8 cellular contexts compared by ENCODE assay signal in genomic region chr1:206658264-206658980, GRCh38. TPM values are rescaled to one million over a fixed set of nuclear protein-coding genes. Genes with fewer than 3 reads are reported as not detected.
DNase-seq lines count a peak whose midpoint lies in the region; TF ChIP-seq lines count a peak whose summit lies in the region.

No MANE protein-coding gene starts in this region.

- no peak overlapping the region for H2BK5ac ChIP-seq in neuronal stem cell (ENCODE audit: low read length)

- no peak overlapping the region for H3K23ac ChIP-seq in neuronal stem cell (ENCODE audit: low read depth, low read length, poor library complexity)

- no peak overlapping the region for H2AK5ac ChIP-seq in neuronal stem cell (ENCODE audit: low read depth, low read length)

- H3K27ac ChIP-seq in KMS-11 = no peak overlapping the region
- no peak overlapping the region for H3K27ac ChIP-seq in neuronal stem cell (replicated peaks; ENCODE audit: low read length)

- no peak overlapping the region for H2AFZ ChIP-seq in KMS-11 (ENCODE audit: low read depth)
- H2AFZ ChIP-seq in neuronal stem cell (ENCODE audit: low read length) = peak overlapping the region; percentile 37

- no peak overlapping the region for H3K4me3 ChIP-seq in KMS-11 (IDR thresholded peaks at IDR 0.05; ENCODE audit: insufficient read depth, low read depth, low read length)
- no peak overlapping the region for H3K4me3 ChIP-seq in epithelial cell of proximal tubule (ENCODE audit: low read depth, low read length)
- no peak overlapping the region for H3K4me3 ChIP-seq in neuronal stem cell (ENCODE audit: low read length in 2 of 2)

- H2BK15ac ChIP-seq in neuronal stem cell (ENCODE audit: low read length) = no peak overlapping the region

- no peaks in the 10 kb centered on the region for H3K36me3 ChIP-seq in KMS-11 (ENCODE audit: insufficient read depth)
- no peaks in the 10 kb centered on the region for H3K36me3 ChIP-seq in neuronal stem cell (replicated peaks in 1 of 2; ENCODE audit: control insufficient read depth in 2 of 2, insufficient read depth in 2 of 2, low read length in 2 of 2)

- peak overlapping the region; percentile 33 for H3K18ac ChIP-seq in neuronal stem cell (ENCODE audit: low read length)

- peaks cover 28% of the 10 kb centered on the region for H3K27me3 ChIP-seq in KMS-11 (ENCODE audit: insufficient read depth, low read depth)
- peaks cover 0 to 39% (median 0%) of the 10 kb centered on the region in 3 experiments for H3K27me3 ChIP-seq in neuronal stem cell (ENCODE audit: control insufficient read depth in 3 of 3, insufficient read depth in 3 of 3, low read depth in 1 of 3, low read length in 3 of 3)

- H3K4me1 ChIP-seq in KMS-11 (ENCODE audit: low read depth, poor library complexity, severe bottlenecking) (peaks cover 3% of the 10 kb centered on the region), neuronal stem cell (ENCODE audit: control insufficient read depth in 2 of 2, insufficient read depth in 1 of 2, low read depth in 1 of 2, low read length in 2 of 2) (peaks cover 12 to 15% of the 10 kb centered on the region in 2 donors)

- no peaks in the 10 kb centered on the region for H4K20me1 ChIP-seq in KMS-11 (ENCODE audit: insufficient read depth)

- no peak overlapping the region for H4K91ac ChIP-seq in neuronal stem cell (ENCODE audit: low read depth, low read length, poor library complexity)

- H3K9ac ChIP-seq in KMS-11 = no peak overlapping the region
- H3K9ac ChIP-seq in neuronal stem cell (ENCODE audit: low read depth, low read length, poor library complexity) = no peak overlapping the region

- no peak overlapping the region for H3K4ac ChIP-seq in neuronal stem cell (ENCODE audit: low read length)

- H2BK12ac ChIP-seq in neuronal stem cell (ENCODE audit: low read length) = peak overlapping the region; percentile 48

- H3K79me1 ChIP-seq in neuronal stem cell (ENCODE audit: low read depth, low read length) = no peaks in the 10 kb centered on the region

- peak; percentile 66 for DNase-seq in GM03348 (ENCODE audit: low spot score)
- DNase-seq in activated CD4-positive, alpha-beta T cell treated with anti-CD3 and anti-CD28 coated beads, Interleukin-2, amount 50 U/mL, for 1 hour = peak; percentile 52
- no peak for DNase-seq in epithelial cell of proximal tubule (ENCODE audit: low read depth)
- DNase-seq in neuronal stem cell (ENCODE audit: low spot score) = no peak
- DNase-seq in NCI-H510A (lab: John Stamatoyannopoulos, UW) = no peak
- no peak for DNase-seq in NCI-H526 (lab: John Stamatoyannopoulos, UW)
- DNase-seq in NCI-H2171 treated with DMSO at 0.1 percent for 48 hours (lab: John Stamatoyannopoulos, UW) = no peak

- no peaks in the 10 kb centered on the region for H3K79me2 ChIP-seq in KMS-11 (ENCODE audit: insufficient read depth, low read depth)

- H3K9me3 ChIP-seq in neuronal stem cell (replicated peaks in 1 of 2; ENCODE audit: control insufficient read depth in 2 of 2, insufficient read depth in 1 of 2, low read depth in 1 of 2, low read length in 2 of 2) = no peaks in the 10 kb centered on the region

- WGBS in neuronal stem cell (ENCODE audit: extremely low coverage in 2 of 2, insufficient read length in 2 of 2, insufficient replicate concordance in 1 of 2), 2 donors = no CpG with 5 or more reads among the region's 22 CpGs

- TF ChIP-seq CTCF in KMS-11 (conservative IDR thresholded peaks at IDR 0.05; ENCODE audit: low read depth, low read length) (peak; percentile 95), epithelial cell of proximal tubule (conservative IDR thresholded peaks at IDR 0.05; ENCODE audit: low read depth, low read length) (peak; percentile 73)

- no peak overlapping the region for H3K14ac ChIP-seq in neuronal stem cell (ENCODE audit: low read length)

- H3K4me2 ChIP-seq in KMS-11 (no peak overlapping the region), neuronal stem cell (ENCODE audit: insufficient read depth, low read length, poor library complexity, severe bottlenecking) (peak overlapping the region; percentile 28)

- no peak overlapping the region for H4K8ac ChIP-seq in neuronal stem cell (ENCODE audit: low read depth, low read length)

- H2BK120ac ChIP-seq in neuronal stem cell (ENCODE audit: low read depth, low read length) = no peak overlapping the region

RNA-seq across cellular contexts. Expression of gene DYRK3, which starts 23.1 kb away (rescaled TPM):
- 2.9 and 5.1 TPM in 2 replicates for total RNA-seq in epithelial cell of proximal tubule
- 15.3 TPM for polyA plus RNA-seq in neuronal stem cell (2013, experiment 1 of 2)
- 15.9 TPM for polyA plus RNA-seq in neuronal stem cell (2013, experiment 2 of 2)

RNA-seq across cellular contexts. Expression of gene MAPKAPK2, which starts 26.3 kb away (rescaled TPM):
- total RNA-seq in epithelial cell of proximal tubule = 45.5 and 57.9 TPM in 2 replicates
- polyA plus RNA-seq in neuronal stem cell (2013, experiment 1 of 2) = 54.3 TPM
- 54.2 TPM for polyA plus RNA-seq in neuronal stem cell (2013, experiment 2 of 2)

RNA-seq across cellular contexts. Expression of gene EIF2D, which starts 46.2 kb away (rescaled TPM):
- 45.6 and 53.2 TPM in 2 replicates for total RNA-seq in epithelial cell of proximal tubule
- polyA plus RNA-seq in neuronal stem cell (2013, experiment 1 of 2) = 36.1 TPM
- 34.0 TPM for polyA plus RNA-seq in neuronal stem cell (2013, experiment 2 of 2)

Comparison
In these comparisons a context has a peak if more than half of its experiments do, and no peak if none do; other contexts are left out.
1. DNase-seq: peak in GM03348 (single experiment) and activated CD4-positive, alpha-beta T cell treated with anti-CD3 and anti-CD28 coated beads, Interleukin-2, amount 50 U/mL, for 1 hour (single experiment); none in epithelial cell of proximal tubule (single experiment), neuronal stem cell (single experiment), NCI-H510A (single experiment), NCI-H526 (0 of 2) and NCI-H2171 treated with DMSO at 0.1 percent for 48 hours (single experiment).